ENCODE assay signal across 9 cellular contexts in the genomic region with DNA sequence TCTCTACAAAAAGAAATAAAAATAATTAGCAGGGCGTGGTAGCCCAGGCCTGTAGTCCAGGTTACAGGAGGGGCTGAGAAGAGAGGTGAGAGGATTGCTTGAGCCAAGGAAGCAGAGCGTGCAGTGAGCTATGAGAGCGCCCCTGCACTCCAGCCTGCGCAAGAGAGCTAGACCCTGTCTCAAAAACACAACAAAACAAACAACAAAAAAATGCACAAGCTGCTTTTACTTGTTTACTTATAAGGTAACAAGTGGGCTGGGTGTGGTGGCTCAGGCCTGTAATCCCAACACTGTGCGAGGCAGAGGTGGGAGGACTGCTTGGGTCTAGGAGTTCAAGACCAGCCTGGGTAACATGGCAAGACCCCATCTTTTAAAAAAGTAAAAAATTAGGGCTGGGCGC. TPM values are rescaled to one million over a fixed set of nuclear protein-coding genes. Genes with fewer than 3 reads are reported as not detected.
DNase-seq lines count a peak whose midpoint lies in the region; TF ChIP-seq lines count a peak whose summit lies in the region.
"Had no signal": no experiment of that assay in that cellular context is flagged by ENCODE, and none has a peak within 500 bp of the region (broad histone marks: within the 10 kb centered on the region; RNA-seq: fewer than 3 reads in every experiment).

No MANE protein-coding gene starts in this region.

- H3K36me3 ChIP-seq in OCI-LY7 (ENCODE audit: insufficient read depth, low read length) = no peaks in the 10 kb centered on the region
- no peaks in the 10 kb centered on the region for H3K36me3 ChIP-seq in duodenal mucosa (ENCODE audit: control insufficient read depth in 1 of 2, insufficient read depth in 2 of 2, low read length in 2 of 2)
- no peaks in the 10 kb centered on the region for H3K36me3 ChIP-seq in prostate gland

- DNase-seq in OCI-LY7 (ENCODE audit: low spot score) (peak; percentile 67), prostate gland (ENCODE audit: low spot score) (no peak), cerebellum (ENCODE audit: low spot score) (no peak), HuH-7 (ENCODE audit: low spot score) (no peak)
- DNase-seq in effector CD4-positive, alpha-beta T cell = no peak
- no peak for DNase-seq in activated CD4-positive, alpha-beta T cell treated with anti-CD3 and anti-CD28 coated beads for 48 hours
- DNase-seq: NCI-H226 had no signal

- H2AFZ ChIP-seq in OCI-LY7 (ENCODE audit: low read length) = no peak overlapping the region

- peaks cover 66% of the 10 kb centered on the region for H3K79me2 ChIP-seq in OCI-LY7 (ENCODE audit: insufficient read depth, low read depth, low read length)

- intact Hi-C loops in OCI-LY7 (cut with micrococcal nuclease; ENCODE audit: unreplicated experiment) (loop anchor here (1.0 to 2.0 kb wide), 4 partner anchors 21 to 72 kb away; partner anchors contain the start of gene USP36), prostate gland (cut with DNase I) (no loop called here)

- H3K4me2 ChIP-seq in OCI-LY7 (ENCODE audit: low read length) = peak overlapping the region; percentile 83

- H3K27me3 ChIP-seq in duodenal mucosa (ENCODE audit: control insufficient read depth in 1 of 2, insufficient read depth in 2 of 2, low read length in 2 of 2) (no peaks in the 10 kb centered on the region), prostate gland (replicated peaks; ENCODE audit: insufficient read depth) (no peaks in the 10 kb centered on the region)

- peaks cover 50% of the 10 kb centered on the region for H3K4me1 ChIP-seq in OCI-LY7 (ENCODE audit: insufficient read depth, low read length, poor library complexity, severe bottlenecking)
- H3K4me1 ChIP-seq in duodenal mucosa (ENCODE audit: control insufficient read depth in 1 of 2, insufficient read depth in 2 of 2, low read length in 2 of 2) = peaks cover 16 to 17% of the 10 kb centered on the region in 2 donors
- peaks cover 14% of the 10 kb centered on the region for H3K4me1 ChIP-seq in prostate gland (replicated peaks)

- no peaks in the 10 kb centered on the region for H3K9me2 ChIP-seq in OCI-LY7 (ENCODE audit: insufficient read depth, low read length)

- 69% methylated on average over 6 of the region's 6 CpGs for WGBS in prostate gland

- POLR2A ChIA-PET in OCI-LY7 (lab: Charles Lee) = interaction anchor here (0.9 to 2.7 kb wide), 7 partner anchors 11 to 63 kb away, joined by 3 to 16 read pairs (median 4); no protein-coding TSS in a partner anchor

- no peak for TF ChIP-seq POLR2A in prostate gland (IDR thresholded peaks at IDR 0.05)

- no peaks in the 10 kb centered on the region for H3K9me3 ChIP-seq in OCI-LY7 (ENCODE audit: low read length)
- no peaks in the 10 kb centered on the region for H3K9me3 ChIP-seq in duodenal mucosa (ENCODE audit: control insufficient read depth in 1 of 2, low read length in 2 of 2)
- no peaks in the 10 kb centered on the region for H3K9me3 ChIP-seq in prostate gland

- TF ChIP-seq CTCF in OCI-LY7 (conservative IDR thresholded peaks at IDR 0.05; ENCODE audit: low read length) = 0 out of 2 replicates have a peak, but pooled peaks have one; percentile 27
- no peak for TF ChIP-seq CTCF in prostate gland (IDR thresholded peaks at IDR 0.05)

- peak overlapping the region; percentile 99 for H3K4me3 ChIP-seq in GM08714 (ENCODE audit: low read length)
- H3K4me3 ChIP-seq in OCI-LY7 (ENCODE audit: low read depth, low read length, poor library complexity, severe bottlenecking) = peak overlapping the region; percentile 91
- peak overlapping the region in 1 of 2 donors; percentile 50 for H3K4me3 ChIP-seq in duodenal mucosa (ENCODE audit: low read depth in 1 of 2, low read length in 2 of 2)
- H3K4me3 ChIP-seq in prostate gland = peak overlapping the region; percentile 97 to 99

- BruUV-seq in OCI-LY7 (replicated peaks; lab: Mats Ljungman, UMichigan) = no TSS peak

- H3K27ac ChIP-seq in OCI-LY7 (ENCODE audit: low read depth, low read length, poor library complexity, severe bottlenecking) = peak overlapping the region; percentile 85
- H3K27ac ChIP-seq in duodenal mucosa (ENCODE audit: low read depth, low read length) = peak overlapping the region; percentile 70
- H3K27ac ChIP-seq in prostate gland = peak overlapping the region; percentile 93 to 97

- H3K9ac ChIP-seq in duodenal mucosa (ENCODE audit: low read depth in 1 of 2, low read length in 2 of 2) = peak overlapping the region; percentile 54 to 55

- CTCF ChIA-PET in OCI-LY7 (lab: Charles Lee; ENCODE audit: unreplicated experiment) = interaction anchor here (0.9 to 1.0 kb wide), 2 partner anchors 14 to 32 kb away, joined by 3 to 4 read pairs; no protein-coding TSS in a partner anchor

- H4K20me1 ChIP-seq in OCI-LY7 (ENCODE audit: insufficient read depth, low read length) = no peaks in the 10 kb centered on the region; the same call in 1 of the 2 replicates

RNA-seq across cellular contexts. Expression of gene CYTH1, which starts 1.7 kb away (rescaled TPM):
- 73.0 and 88.1 TPM in 2 replicates for total RNA-seq in OCI-LY7 (2014; rRNA removed; shearing (Covaris generic))
- 148 and 156 TPM in 2 replicates for total RNA-seq in OCI-LY7 (2022)
- total RNA-seq in prostate gland = 10 to 100 TPM; 65.2 to 73.9 TPM
- 40.5 TPM for total RNA-seq in cerebellum
